18 cellular contexts compared by ENCODE assay signal in genomic region chr17:82898976-82899514, GRCh38. TPM values are rescaled to one million over a fixed set of nuclear protein-coding genes. Genes with fewer than 3 reads are reported as not detected.
"Had no signal": no experiment of that assay in that cellular context is flagged by ENCODE, and none has a peak within 500 bp of the region (broad histone marks: within the 10 kb centered on the region; RNA-seq: fewer than 3 reads in every experiment).

No MANE protein-coding gene starts in this region.

- DNase-seq: activated CD4-positive, alpha-beta T cell treated with anti-CD3 and anti-CD28 coated beads, Interleukin-2, amount 50 U/mL, for 4 hours; activated CD8-positive, alpha-beta memory T cell treated with anti-CD3 and anti-CD28 coated beads, Interleukin-2, amount 10 ng/mL, durations not matched to agents 7 days and 5 days; activated gamma-delta T cell; activated T-cell treated with anti-CD3 and anti-CD28 coated beads, Interleukin-2, amount 50 U/mL, for 24 hours; amygdala; heart left ventricle; ovary; stimulated activated CD4-positive, alpha-beta T cell treated with anti-CD3 and anti-CD28 coated beads, Interleukin-4, amount 100 ng/mL, for 1 hour; stimulated activated CD8-positive, alpha-beta memory T cell treated with anti-CD3 and anti-CD28 coated beads, Interleukin-4, amount 100 ng/mL, for 48 hours; stimulated activated naive CD8-positive, alpha-beta T cell treated with anti-CD3 and anti-CD28 coated beads, Interleukin-15, Interleukin-2, amounts not matched to agents 100 U/mL and 50 U/mL, for 24 hours; T-helper 2 cell had no signal

- H3K36me3 ChIP-seq: ovary had no signal

- H3K27me3 Mint-ChIP-seq: activated CD8-positive, alpha-beta memory T cell treated with anti-CD3 and anti-CD28 coated beads, Interleukin-2, amount 10 ng/mL, durations not matched to agents 7 days and 5 days; activated naive CD8-positive, alpha-beta T cell; activated T-cell treated with anti-CD3 and anti-CD28 coated beads, Interleukin-2, amount 50 U/mL, for 24 hours had no signal

- H3K4me3 ChIP-seq: heart left ventricle, ovary, suprapubic skin had no signal

- H3K9me3 ChIP-seq: heart left ventricle, ovary, suprapubic skin had no signal

- ATAC-seq: activated CD8-positive, alpha-beta memory T cell treated with anti-CD3 and anti-CD28 coated beads, Interleukin-2, amount 10 ng/mL, durations not matched to agents 7 days and 5 days; stimulated activated naive CD8-positive, alpha-beta T cell treated with anti-CD3 and anti-CD28 coated beads, Interleukin-15, Interleukin-2, amounts not matched to agents 100 U/mL and 50 U/mL, for 24 hours had no signal

- H3K27ac Mint-ChIP-seq: activated CD8-positive, alpha-beta memory T cell treated with anti-CD3 and anti-CD28 coated beads, Interleukin-2, amount 10 ng/mL, durations not matched to agents 7 days and 5 days; activated naive CD8-positive, alpha-beta T cell; activated T-cell treated with anti-CD3 and anti-CD28 coated beads, Interleukin-2, amount 50 U/mL, for 24 hours had no signal

- H3K4me1 Mint-ChIP-seq: neural crest cell had no signal

- H3K9me3 Mint-ChIP-seq: activated T-cell treated with anti-CD3 and anti-CD28 coated beads, Interleukin-2, amount 50 U/mL, for 24 hours; neural crest cell had no signal

- H3K27me3 ChIP-seq: heart left ventricle, ovary, suprapubic skin had no signal

- H3K27ac ChIP-seq: heart left ventricle, ovary, suprapubic skin had no signal

- FAIRE-seq: frontal cortex, islet of Langerhans had no signal

- H3K4me3 Mint-ChIP-seq: activated CD8-positive, alpha-beta memory T cell treated with anti-CD3 and anti-CD28 coated beads, Interleukin-2, amount 10 ng/mL, durations not matched to agents 7 days and 5 days; activated naive CD8-positive, alpha-beta T cell; activated T-cell treated with anti-CD3 and anti-CD28 coated beads, Interleukin-2, amount 50 U/mL, for 24 hours; neural crest cell had no signal

RNA-seq across cellular contexts. Expression of gene ZNF750, which starts 59.2 kb away (rescaled TPM):
- total RNA-seq: activated CD8-positive, alpha-beta memory T cell treated with anti-CD3 and anti-CD28 coated beads, Interleukin-2, amount 10 ng/mL, durations not matched to agents 7 days and 5 days; fibroblast of lung; frontal cortex; liver; neural crest cell; ovary had no signal
- polyA plus RNA-seq: fibroblast of lung had no signal
